In the genomic region with DNA sequence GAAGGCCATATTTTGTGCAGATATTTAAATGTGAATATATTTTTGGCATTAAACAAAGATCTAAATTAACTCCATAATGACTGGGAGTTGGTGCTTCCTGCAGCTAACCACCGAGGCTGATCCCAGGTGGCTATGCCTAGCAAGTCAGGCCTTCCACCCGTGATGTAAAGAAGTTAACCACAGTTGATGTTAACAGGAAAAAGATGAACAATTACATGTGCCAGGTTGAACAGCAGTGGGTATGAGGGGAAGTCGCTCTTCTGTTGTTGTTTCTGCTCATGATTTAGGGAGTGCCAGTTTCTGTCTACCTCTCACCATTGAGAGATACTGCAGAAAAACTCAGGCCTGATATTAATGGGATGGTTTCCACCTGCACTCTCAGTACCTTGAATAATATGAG, we compare ENCODE assay signal across 24 cellular contexts.
"Had no signal": no experiment of that assay in that cellular context is flagged by ENCODE, and none has a peak within 500 bp of the region (broad histone marks: within the 10 kb centered on the region; RNA-seq: fewer than 3 reads in every experiment).

No MANE protein-coding gene starts in this region.

- DNase-seq: activated CD4-positive, alpha-beta T cell treated with anti-CD3 and anti-CD28 coated beads for 1 hour; activated CD4-positive, alpha-beta T cell treated with anti-CD3 and anti-CD28 coated beads, Interleukin-2, amount 50 U/mL, for 1 hour; activated CD8-positive, alpha-beta T cell treated with anti-CD3 and anti-CD28 coated beads, Interleukin-2, amount 10 ng/mL, durations not matched to agents 7 days and 5 days; activated gamma-delta T cell; aorta; central memory CD4-positive, alpha-beta T cell; dermis blood vessel endothelial cell; effector CD8-positive, alpha-beta T cell; erythroblast; foreskin fibroblast; heart right ventricle; left colon; mesenchymal stem cell; nucleus accumbens; right cardiac atrium; stimulated activated CD4-positive, alpha-beta T cell treated with anti-CD3 and anti-CD28 coated beads, Interleukin-4, amount 100 ng/mL, for 24 hours; uterus; WERI-Rb-1 had no signal

- H3K9ac ChIP-seq: parathyroid adenoma had no signal

- H3K4me1 ChIP-seq: parathyroid adenoma had no signal

- H3K27ac Mint-ChIP-seq: activated CD8-positive, alpha-beta T cell treated with anti-CD3 and anti-CD28 coated beads, Interleukin-2, amount 10 ng/mL, durations not matched to agents 7 days and 5 days; activated naive CD4-positive, alpha-beta T cell treated with anti-CD3 and anti-CD28 coated beads, Interleukin-2, amount 50 U/mL, for 72 hours; activated T-helper 1 cell treated with anti-CD3 and anti-CD28 coated beads, Interleukin-12 subunit alpha, Interleukin-12 subunit beta, Interleukin-2, Interleukin-4 antibody, amounts not matched to agents 30 ng/mL and 10 ng/mL and 1 ng/mL, durations not matched to agents 14 hours and 24 hours and 36 hours; brain; stimulated activated naive CD8-positive, alpha-beta T cell treated with anti-CD3 and anti-CD28 coated beads, Interleukin-15, Interleukin-2, amounts not matched to agents 100 ng/mL and 50 ng/mL, for 24 hours had no signal

- H3K36me3 Mint-ChIP-seq: activated naive CD4-positive, alpha-beta T cell treated with anti-CD3 and anti-CD28 coated beads, Interleukin-2, amount 50 U/mL, for 72 hours; brain had no signal

- H3K27me3 ChIP-seq: heart right ventricle, tibial nerve, uterus had no signal

- H3K27ac ChIP-seq: heart right ventricle, parathyroid adenoma, tibial nerve, uterus, WERI-Rb-1 had no signal

- ATAC-seq: activated CD8-positive, alpha-beta T cell treated with anti-CD3 and anti-CD28 coated beads, Interleukin-2, amount 10 ng/mL, durations not matched to agents 7 days and 5 days; activated naive CD4-positive, alpha-beta T cell treated with anti-CD3 and anti-CD28 coated beads, Interleukin-2, amount 50 U/mL, for 72 hours; heart right ventricle; left colon; right cardiac atrium had no signal

- H3K9me3 ChIP-seq: heart right ventricle, tibial nerve, uterus had no signal

- H3K4me3 ChIP-seq: heart right ventricle, tibial nerve, uterus had no signal

- H3K4me3 Mint-ChIP-seq: activated CD8-positive, alpha-beta T cell treated with anti-CD3 and anti-CD28 coated beads, Interleukin-2, amount 10 ng/mL, durations not matched to agents 7 days and 5 days; activated T-helper 1 cell treated with anti-CD3 and anti-CD28 coated beads, Interleukin-12 subunit alpha, Interleukin-12 subunit beta, Interleukin-2, Interleukin-4 antibody, amounts not matched to agents 30 ng/mL and 10 ng/mL and 1 ng/mL, durations not matched to agents 14 hours and 24 hours and 36 hours; brain; stimulated activated naive CD8-positive, alpha-beta T cell treated with anti-CD3 and anti-CD28 coated beads, Interleukin-15, Interleukin-2, amounts not matched to agents 100 ng/mL and 50 ng/mL, for 24 hours had no signal

- H3K36me3 ChIP-seq: heart right ventricle, tibial nerve, uterus, WERI-Rb-1 had no signal

- H3K9me3 Mint-ChIP-seq: activated naive CD4-positive, alpha-beta T cell treated with anti-CD3 and anti-CD28 coated beads, Interleukin-2, amount 50 U/mL, for 72 hours; activated T-helper 1 cell treated with anti-CD3 and anti-CD28 coated beads, Interleukin-12 subunit alpha, Interleukin-12 subunit beta, Interleukin-2, Interleukin-4 antibody, amounts not matched to agents 30 ng/mL and 10 ng/mL and 1 ng/mL, durations not matched to agents 14 hours and 24 hours and 36 hours; stimulated activated naive CD8-positive, alpha-beta T cell treated with anti-CD3 and anti-CD28 coated beads, Interleukin-15, Interleukin-2, amounts not matched to agents 100 ng/mL and 50 ng/mL, for 24 hours had no signal

- H3K27me3 Mint-ChIP-seq: stimulated activated naive CD8-positive, alpha-beta T cell treated with anti-CD3 and anti-CD28 coated beads, Interleukin-15, Interleukin-2, amounts not matched to agents 100 ng/mL and 50 ng/mL, for 24 hours had no signal
